ENCODE assay signal across 8 cellular contexts in genomic region chr17:57440522-57441269, GRCh38.
A peak's percentile ranks its signal among the peaks of the same experiment; 100 is the strongest.
DNase-seq lines count a peak whose midpoint lies in the region; ATAC-seq and TF ChIP-seq lines count a peak whose summit lies in the region.

No MANE protein-coding gene starts in this region.

- H3K36me3 Mint-ChIP-seq in activated T-helper 2 cell treated with anti-CD3 and anti-CD28 coated beads, Interferon-gamma antibody, Interleukin-2, Interleukin-4, amounts not matched to agents 10 μg/mL and 5 μg/mL and 100 μg/mL, durations not matched to agents 14 hours and 24 hours and 36 hours (ENCODE audit: low read depth), result peaks cover 28% of the 10 kb centered on the region
- H3K36me3 Mint-ChIP-seq in neural crest cell (ENCODE audit: low read depth), result peaks cover 2% of the 10 kb centered on the region
- peaks cover 17% of the 10 kb centered on the region for H3K36me3 Mint-ChIP-seq in stimulated activated naive CD8-positive, alpha-beta T cell treated with anti-CD3 and anti-CD28 coated beads, Interleukin-15, Interleukin-2, amounts not matched to agents 100 ng/mL and 50 ng/mL, for 24 hours (ENCODE audit: low read depth)

- H3K27me3 Mint-ChIP-seq in activated T-helper 2 cell treated with anti-CD3 and anti-CD28 coated beads, Interferon-gamma antibody, Interleukin-2, Interleukin-4, amounts not matched to agents 10 μg/mL and 5 μg/mL and 100 μg/mL, durations not matched to agents 14 hours and 24 hours and 36 hours (ENCODE audit: low read depth), result no peaks in the 10 kb centered on the region
- H3K27me3 Mint-ChIP-seq in neural crest cell (ENCODE audit: low read depth), result no peaks in the 10 kb centered on the region
- no peaks in the 10 kb centered on the region for H3K27me3 Mint-ChIP-seq in stimulated activated naive CD8-positive, alpha-beta T cell treated with anti-CD3 and anti-CD28 coated beads, Interleukin-15, Interleukin-2, amounts not matched to agents 100 ng/mL and 50 ng/mL, for 24 hours

- H3K4me3 ChIP-seq in fibroblast of mammary gland (ENCODE audit: control insufficient read depth, low read depth, low read length), result no peak overlapping the region

- peak; percentile 35 for TF ChIP-seq CTCF in fibroblast of mammary gland (conservative IDR thresholded peaks at IDR 0.05; ENCODE audit: control insufficient read depth, insufficient read depth, low read depth, low read length)
- TF ChIP-seq CTCF in neural crest cell (conservative IDR thresholded peaks at IDR 0.05), result peak; percentile 64

- ATAC-seq in HG02973 (IDR thresholded peaks at IDR 0.05; ENCODE audit: unreplicated experiment) (peak; percentile 50), HG03025 (IDR thresholded peaks at IDR 0.05; ENCODE audit: low FRiP score, unreplicated experiment) (no peak)

- DNase-seq in DMS79 treated with DMSO at 0.1 percent for 48 hours (lab: John Stamatoyannopoulos, UW), result peak; percentile 6
- DNase-seq in activated T-helper 2 cell treated with anti-CD3 and anti-CD28 coated beads, Interferon-gamma antibody, Interleukin-2, Interleukin-4, amounts not matched to agents 10 μg/mL and 5 μg/mL and 100 μg/mL, durations not matched to agents 14 hours and 24 hours and 36 hours (ENCODE audit: low spot score), result peak; percentile 62
- DNase-seq in fibroblast of mammary gland (ENCODE audit: low read depth), result peak; percentile 91
- peak; percentile 67 for DNase-seq in neural crest cell (ENCODE audit: low read depth, low spot score)

- H3K27ac Mint-ChIP-seq in activated T-helper 2 cell treated with anti-CD3 and anti-CD28 coated beads, Interferon-gamma antibody, Interleukin-2, Interleukin-4, amounts not matched to agents 10 μg/mL and 5 μg/mL and 100 μg/mL, durations not matched to agents 14 hours and 24 hours and 36 hours, result peak overlapping the region; percentile 99
- peak overlapping the region; percentile 32 for H3K27ac Mint-ChIP-seq in neural crest cell (ENCODE audit: unreplicated experiment)
- H3K27ac Mint-ChIP-seq in stimulated activated naive CD8-positive, alpha-beta T cell treated with anti-CD3 and anti-CD28 coated beads, Interleukin-15, Interleukin-2, amounts not matched to agents 100 ng/mL and 50 ng/mL, for 24 hours, result peak overlapping the region; percentile 99

- no peaks in the 10 kb centered on the region for H3K9me3 Mint-ChIP-seq in activated T-helper 2 cell treated with anti-CD3 and anti-CD28 coated beads, Interferon-gamma antibody, Interleukin-2, Interleukin-4, amounts not matched to agents 10 μg/mL and 5 μg/mL and 100 μg/mL, durations not matched to agents 14 hours and 24 hours and 36 hours
- H3K9me3 Mint-ChIP-seq in neural crest cell, result no peaks in the 10 kb centered on the region
- no peaks in the 10 kb centered on the region for H3K9me3 Mint-ChIP-seq in stimulated activated naive CD8-positive, alpha-beta T cell treated with anti-CD3 and anti-CD28 coated beads, Interleukin-15, Interleukin-2, amounts not matched to agents 100 ng/mL and 50 ng/mL, for 24 hours

- peaks cover 79% of the 10 kb centered on the region for H3K4me1 Mint-ChIP-seq in activated T-helper 2 cell treated with anti-CD3 and anti-CD28 coated beads, Interferon-gamma antibody, Interleukin-2, Interleukin-4, amounts not matched to agents 10 μg/mL and 5 μg/mL and 100 μg/mL, durations not matched to agents 14 hours and 24 hours and 36 hours (ENCODE audit: low read depth)
- peaks cover 85% of the 10 kb centered on the region for H3K4me1 Mint-ChIP-seq in neural crest cell
- H3K4me1 Mint-ChIP-seq in stimulated activated naive CD8-positive, alpha-beta T cell treated with anti-CD3 and anti-CD28 coated beads, Interleukin-15, Interleukin-2, amounts not matched to agents 100 ng/mL and 50 ng/mL, for 24 hours (ENCODE audit: low read depth), result peaks cover 92% of the 10 kb centered on the region

- H3K4me3 Mint-ChIP-seq in activated T-helper 2 cell treated with anti-CD3 and anti-CD28 coated beads, Interferon-gamma antibody, Interleukin-2, Interleukin-4, amounts not matched to agents 10 μg/mL and 5 μg/mL and 100 μg/mL, durations not matched to agents 14 hours and 24 hours and 36 hours (ENCODE audit: low read depth), result peak overlapping the region; percentile 23
- peak overlapping the region; percentile 47 for H3K4me3 Mint-ChIP-seq in neural crest cell
- H3K4me3 Mint-ChIP-seq in stimulated activated naive CD8-positive, alpha-beta T cell treated with anti-CD3 and anti-CD28 coated beads, Interleukin-15, Interleukin-2, amounts not matched to agents 100 ng/mL and 50 ng/mL, for 24 hours, result peak overlapping the region; percentile 60

- intact Hi-C loops in activated T-helper 2 cell treated with anti-CD3 and anti-CD28 coated beads, Interferon-gamma antibody, Interleukin-2, Interleukin-4, amounts not matched to agents 10 μg/mL and 5 μg/mL and 100 μg/mL, durations not matched to agents 14 hours and 24 hours and 36 hours (cut with micrococcal nuclease), result loop anchor here (1.0 to 5.0 kb wide), 7 partner anchors 14 to 197 kb away; no protein-coding TSS in a partner anchor

TF ChIP-seq in PFSK-1, 5 proteins besides CTCF, POLR2A, EP300 and RAD21:
- TF ChIP-seq TAF1 (IDR thresholded peaks at IDR 0.05; ENCODE audit: borderline replicate concordance, insufficient read depth, low read length), result no peak
- TF ChIP-seq REST (IDR thresholded peaks at IDR 0.05; ENCODE audit: insufficient read depth in 1 of 2, low read depth in 2 of 2, low read length in 2 of 2), result 0 out of 4 replicates have a peak, but pooled peaks of 1 of the 2 experiments have one; percentile 7
- TF ChIP-seq POLR2AphosphoS5 (IDR thresholded peaks at IDR 0.05; ENCODE audit: low read depth, low read length), result no peak
- TF ChIP-seq SIN3A (IDR thresholded peaks at IDR 0.05; ENCODE audit: borderline replicate concordance, insufficient read depth, low read length), result no peak
- TF ChIP-seq FOXP2 (optimal IDR thresholded peaks at IDR 0.05; ENCODE audit: borderline replicate concordance, extremely low read depth, extremely low read length, insufficient read depth), result peak; percentile 85
TF ChIP-seq in PFSK-1: peak in this region for 2.

Comparison
In these comparisons a context has a peak if more than half of its experiments do, and no peak if none do; other contexts are left out.
1. DNase-seq: peak in every context shown above with its lines; median percentile 91 in fibroblast of mammary gland; 67 in neural crest cell; 62 in activated T-helper 2 cell treated with anti-CD3 and anti-CD28 coated beads, Interferon-gamma antibody, Interleukin-2, Interleukin-4, amounts not matched to agents 10 μg/mL and 5 μg/mL and 100 μg/mL, durations not matched to agents 14 hours and 24 hours and 36 hours; 6 in DMS79 treated with DMSO at 0.1 percent for 48 hours.
2. H3K27ac Mint-ChIP-seq: peak in every context shown above with its lines; median percentile 99 in activated T-helper 2 cell treated with anti-CD3 and anti-CD28 coated beads, Interferon-gamma antibody, Interleukin-2, Interleukin-4, amounts not matched to agents 10 μg/mL and 5 μg/mL and 100 μg/mL, durations not matched to agents 14 hours and 24 hours and 36 hours; 99 in stimulated activated naive CD8-positive, alpha-beta T cell treated with anti-CD3 and anti-CD28 coated beads, Interleukin-15, Interleukin-2, amounts not matched to agents 100 ng/mL and 50 ng/mL, for 24 hours; 32 in neural crest cell.